8 cellular contexts compared by ENCODE assay signal in genomic region chr22:50274311-50274710, GRCh38. TPM values are rescaled to one million over a fixed set of nuclear protein-coding genes. Genes with fewer than 3 reads are reported as not detected.
DNase-seq lines count a peak whose midpoint lies in the region; ATAC-seq and TF ChIP-seq lines count a peak whose summit lies in the region.

No MANE protein-coding gene starts in this region.

- H3K27me3 Mint-ChIP-seq in activated naive CD4-positive, alpha-beta T cell treated with anti-CD3 and anti-CD28 coated beads, Interleukin-2, amount 10 ng/mL, durations not matched to agents 7 days and 5 days = peaks cover 42% of the 10 kb centered on the region

- H3K27me3 ChIP-seq in right atrium auricular region (no peaks in the 10 kb centered on the region), tibial artery (peaks cover 4 to 17% of the 10 kb centered on the region in 2 donors)

- CTCF ChIA-PET in activated naive CD4-positive, alpha-beta T cell treated with anti-CD3 and anti-CD28 coated beads, Interleukin-2, amount 10 ng/mL, durations not matched to agents 7 days and 5 days (lab: Charles Lee) = interaction anchor here (1.3 to 2.6 kb wide), 5 partner anchors 40 to 224 kb away, joined by 4 to 10 read pairs (median 7); partner anchors contain the start of gene DENND6B

- H3K9me3 Mint-ChIP-seq in activated naive CD4-positive, alpha-beta T cell treated with anti-CD3 and anti-CD28 coated beads, Interleukin-2, amount 10 ng/mL, durations not matched to agents 7 days and 5 days = no peaks in the 10 kb centered on the region

- no peak for ATAC-seq in GM21529 (IDR thresholded peaks at IDR 0.05; ENCODE audit: unreplicated experiment)

- H3K36me3 ChIP-seq in right atrium auricular region (peaks cover 42% of the 10 kb centered on the region), tibial artery (peaks cover 39 to 51% (median 46%) of the 10 kb centered on the region in 3 donors)

- no peak overlapping the region for H3K4me3 Mint-ChIP-seq in activated naive CD4-positive, alpha-beta T cell treated with anti-CD3 and anti-CD28 coated beads, Interleukin-2, amount 10 ng/mL, durations not matched to agents 7 days and 5 days

- intact Hi-C loops in tibial artery (cut with DNase I; ENCODE audit: low total_unique reads) = no loop called here

- H3K9me3 ChIP-seq in right atrium auricular region (no peaks in the 10 kb centered on the region), tibial artery (no peaks in the 10 kb centered on the region)

- H3K4me1 Mint-ChIP-seq in activated naive CD4-positive, alpha-beta T cell treated with anti-CD3 and anti-CD28 coated beads, Interleukin-2, amount 10 ng/mL, durations not matched to agents 7 days and 5 days = peaks cover 9% of the 10 kb centered on the region

- peaks cover 0 to 37% of the 10 kb centered on the region in 2 donors for H3K4me1 ChIP-seq in right atrium auricular region
- H3K4me1 ChIP-seq in tibial artery = peaks cover 0 to 28% (median 26%) of the 10 kb centered on the region in 4 donors

- no peak overlapping the region for H3K27ac Mint-ChIP-seq in activated naive CD4-positive, alpha-beta T cell treated with anti-CD3 and anti-CD28 coated beads, Interleukin-2, amount 10 ng/mL, durations not matched to agents 7 days and 5 days

- H3K36me3 Mint-ChIP-seq in activated naive CD4-positive, alpha-beta T cell treated with anti-CD3 and anti-CD28 coated beads, Interleukin-2, amount 10 ng/mL, durations not matched to agents 7 days and 5 days = no peaks in the 10 kb centered on the region

- peak in 1 of 2 donors; percentile 50 for TF ChIP-seq CTCF in right atrium auricular region (IDR thresholded peaks at IDR 0.05)
- peak in 1 of 2 experiments; percentile 27 for TF ChIP-seq CTCF in tibial artery (IDR thresholded peaks at IDR 0.05)

- H3K27ac ChIP-seq in right atrium auricular region (no peak overlapping the region), tibial artery (no peak overlapping the region)

- H3K4me3 ChIP-seq in right atrium auricular region (no peak overlapping the region), tibial artery (no peak overlapping the region)

- peak; percentile 34 for DNase-seq in stimulated activated CD4-positive, alpha-beta T cell treated with anti-CD3 and anti-CD28 coated beads, Interleukin-12 subunit alpha, Interleukin-12 subunit beta, amount 100 ng/mL, for 4 hours
- DNase-seq in stimulated activated CD4-positive, alpha-beta T cell treated with anti-CD3 and anti-CD28 coated beads, Interleukin-2, amount 100 ng/mL, for 48 hours = no peak
- DNase-seq in NCI-H446 (lab: John Stamatoyannopoulos, UW) (peak; percentile 25 to 58), right atrium auricular region (ENCODE audit: low spot score) (peak; percentile 68), tibial artery (no peak)
- DNase-seq in activated naive CD4-positive, alpha-beta T cell treated with anti-CD3 and anti-CD28 coated beads, Interleukin-2, amount 10 ng/mL, durations not matched to agents 7 days and 5 days = peak; percentile 64
- DNase-seq in stimulated activated CD8-positive, alpha-beta memory T cell treated with anti-CD3 and anti-CD28 coated beads, Interleukin-4, amount 100 ng/mL, for 24 hours (ENCODE audit: low read depth) = peak; percentile 19

RNA-seq across cellular contexts. Expression of gene MAPK11, which starts 4.1 kb away (rescaled TPM):
- total RNA-seq in right atrium auricular region = 1 to 10 TPM; 3.7 to 4.0 TPM

RNA-seq across cellular contexts. Expression of gene MAPK12, which starts 12.8 kb away (rescaled TPM):
- total RNA-seq in right atrium auricular region = 10 to 100 TPM in 1 of 2 donors, 1 to 10 TPM in 1; 5.0 to 13.0 TPM

RNA-seq across cellular contexts. Expression of gene HDAC10, which starts 23.2 kb away (rescaled TPM):
- total RNA-seq in right atrium auricular region = 1 to 10 TPM; 6.7 to 9.1 TPM

RNA-seq across cellular contexts. Expression of gene TUBGCP6, which starts 29.5 kb away (rescaled TPM):
- 10 to 100 TPM; 19.5 to 22.1 TPM for total RNA-seq in right atrium auricular region

RNA-seq across cellular contexts. Expression of gene PLXNB2, which starts 33.1 kb away (rescaled TPM):
- total RNA-seq in right atrium auricular region = 10 to 100 TPM; 60.3 to 92.8 TPM

Comparison
In these comparisons a context has a peak if more than half of its experiments do, and no peak if none do; other contexts are left out.
1. DNase-seq: peak in stimulated activated CD4-positive, alpha-beta T cell treated with anti-CD3 and anti-CD28 coated beads, Interleukin-12 subunit alpha, Interleukin-12 subunit beta, amount 100 ng/mL, for 4 hours (single experiment), NCI-H446 (2 of 2), activated naive CD4-positive, alpha-beta T cell treated with anti-CD3 and anti-CD28 coated beads, Interleukin-2, amount 10 ng/mL, durations not matched to agents 7 days and 5 days (single experiment), right atrium auricular region (single experiment) and stimulated activated CD8-positive, alpha-beta memory T cell treated with anti-CD3 and anti-CD28 coated beads, Interleukin-4, amount 100 ng/mL, for 24 hours (single experiment); none in stimulated activated CD4-positive, alpha-beta T cell treated with anti-CD3 and anti-CD28 coated beads, Interleukin-2, amount 100 ng/mL, for 48 hours (0 of 2) and tibial artery (0 of 2).